In the genomic region with DNA sequence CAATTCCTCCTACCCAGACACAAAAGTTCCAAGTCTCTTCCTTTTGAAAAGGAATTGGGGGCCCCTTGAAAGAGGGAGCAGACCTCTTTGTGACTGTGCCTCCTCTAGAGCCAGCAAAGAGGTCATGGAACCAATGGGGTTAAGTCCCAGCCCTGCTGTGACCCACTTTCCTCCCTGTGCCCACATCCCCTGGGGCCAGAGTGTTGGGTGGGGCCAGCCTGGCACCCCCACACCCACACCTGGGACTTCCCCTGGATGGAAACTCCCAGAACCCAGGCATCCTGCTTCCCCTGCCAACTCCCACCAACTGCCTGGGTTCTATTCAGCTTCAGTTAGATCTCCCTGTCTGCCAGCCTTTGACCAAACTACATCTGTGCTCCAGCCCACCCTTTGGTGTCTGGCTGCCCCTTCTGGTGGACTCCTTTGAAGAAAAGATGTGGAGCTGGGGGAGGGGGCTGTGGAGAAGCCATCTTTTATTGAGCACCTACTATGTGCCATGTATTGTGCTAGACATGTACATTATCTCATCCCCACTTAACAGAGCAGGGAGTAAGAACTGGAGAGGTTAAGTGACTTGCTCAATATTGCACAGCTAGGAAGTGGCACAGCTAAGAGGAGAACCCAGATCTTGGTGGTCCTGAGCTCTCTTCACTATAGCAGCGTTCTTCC, we compare ENCODE assay signal across 1 cellular context.
TF ChIP-seq lines count a peak whose summit lies in the region.

No MANE protein-coding gene starts in this region.

TF ChIP-seq in GM23338, 12 proteins besides CTCF, POLR2A, EP300 and RAD21 (continued from another document):
- TF ChIP-seq, protein P1, sequence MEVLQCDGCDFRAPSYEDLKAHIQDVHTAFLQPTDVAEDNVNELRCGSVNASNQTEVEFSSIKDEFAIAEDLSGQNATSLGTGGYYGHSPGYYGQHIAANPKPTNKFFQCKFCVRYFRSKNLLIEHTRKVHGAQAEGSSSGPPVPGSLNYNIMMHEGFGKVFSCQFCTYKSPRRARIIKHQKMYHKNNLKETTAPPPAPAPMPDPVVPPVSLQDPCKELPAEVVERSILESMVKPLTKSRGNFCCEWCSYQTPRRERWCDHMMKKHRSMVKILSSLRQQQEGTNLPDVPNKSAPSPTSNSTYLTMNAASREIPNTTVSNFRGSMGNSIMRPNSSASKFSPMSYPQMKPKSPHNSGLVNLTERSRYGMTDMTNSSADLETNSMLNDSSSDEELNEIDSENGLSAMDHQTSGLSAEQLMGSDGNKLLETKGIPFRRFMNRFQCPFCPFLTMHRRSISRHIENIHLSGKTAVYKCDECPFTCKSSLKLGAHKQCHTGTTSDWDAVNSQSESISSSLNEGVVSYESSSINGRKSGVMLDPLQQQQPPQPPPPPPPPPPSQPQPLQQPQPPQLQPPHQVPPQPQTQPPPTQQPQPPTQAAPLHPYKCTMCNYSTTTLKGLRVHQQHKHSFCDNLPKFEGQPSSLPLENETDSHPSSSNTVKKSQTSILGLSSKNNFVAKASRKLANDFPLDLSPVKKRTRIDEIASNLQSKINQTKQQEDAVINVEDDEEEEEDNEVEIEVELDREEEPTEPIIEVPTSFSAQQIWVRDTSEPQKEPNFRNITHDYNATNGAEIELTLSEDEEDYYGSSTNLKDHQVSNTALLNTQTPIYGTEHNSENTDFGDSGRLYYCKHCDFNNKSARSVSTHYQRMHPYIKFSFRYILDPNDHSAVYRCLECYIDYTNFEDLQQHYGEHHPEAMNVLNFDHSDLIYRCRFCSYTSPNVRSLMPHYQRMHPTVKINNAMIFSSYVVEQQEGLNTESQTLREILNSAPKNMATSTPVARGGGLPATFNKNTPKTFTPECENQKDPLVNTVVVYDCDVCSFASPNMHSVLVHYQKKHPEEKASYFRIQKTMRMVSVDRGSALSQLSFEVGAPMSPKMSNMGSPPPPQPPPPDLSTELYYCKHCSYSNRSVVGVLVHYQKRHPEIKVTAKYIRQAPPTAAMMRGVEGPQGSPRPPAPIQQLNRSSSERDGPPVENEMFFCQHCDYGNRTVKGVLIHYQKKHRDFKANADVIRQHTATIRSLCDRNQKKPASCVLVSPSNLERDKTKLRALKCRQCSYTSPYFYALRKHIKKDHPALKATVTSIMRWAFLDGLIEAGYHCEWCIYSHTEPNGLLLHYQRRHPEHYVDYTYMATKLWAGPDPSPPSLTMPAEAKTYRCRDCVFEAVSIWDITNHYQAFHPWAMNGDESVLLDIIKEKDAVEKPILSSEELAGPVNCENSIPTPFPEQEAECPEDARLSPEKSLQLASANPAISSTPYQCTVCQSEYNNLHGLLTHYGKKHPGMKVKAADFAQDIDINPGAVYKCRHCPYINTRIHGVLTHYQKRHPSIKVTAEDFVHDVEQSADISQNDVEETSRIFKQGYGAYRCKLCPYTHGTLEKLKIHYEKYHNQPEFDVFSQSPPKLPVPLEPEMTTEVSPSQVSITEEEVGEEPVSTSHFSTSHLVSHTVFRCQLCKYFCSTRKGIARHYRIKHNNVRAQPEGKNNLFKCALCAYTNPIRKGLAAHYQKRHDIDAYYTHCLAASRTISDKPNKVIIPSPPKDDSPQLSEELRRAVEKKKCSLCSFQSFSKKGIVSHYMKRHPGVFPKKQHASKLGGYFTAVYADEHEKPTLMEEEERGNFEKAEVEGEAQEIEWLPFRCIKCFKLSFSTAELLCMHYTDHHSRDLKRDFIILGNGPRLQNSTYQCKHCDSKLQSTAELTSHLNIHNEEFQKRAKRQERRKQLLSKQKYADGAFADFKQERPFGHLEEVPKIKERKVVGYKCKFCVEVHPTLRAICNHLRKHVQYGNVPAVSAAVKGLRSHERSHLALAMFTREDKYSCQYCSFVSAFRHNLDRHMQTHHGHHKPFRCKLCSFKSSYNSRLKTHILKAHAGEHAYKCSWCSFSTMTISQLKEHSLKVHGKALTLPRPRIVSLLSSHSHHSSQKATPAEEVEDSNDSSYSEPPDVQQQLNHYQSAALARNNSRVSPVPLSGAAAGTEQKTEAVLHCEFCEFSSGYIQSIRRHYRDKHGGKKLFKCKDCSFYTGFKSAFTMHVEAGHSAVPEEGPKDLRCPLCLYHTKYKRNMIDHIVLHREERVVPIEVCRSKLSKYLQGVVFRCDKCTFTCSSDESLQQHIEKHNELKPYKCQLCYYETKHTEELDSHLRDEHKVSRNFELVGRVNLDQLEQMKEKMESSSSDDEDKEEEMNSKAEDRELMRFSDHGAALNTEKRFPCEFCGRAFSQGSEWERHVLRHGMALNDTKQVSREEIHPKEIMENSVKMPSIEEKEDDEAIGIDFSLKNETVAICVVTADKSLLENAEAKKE (CRISPR knock-in tag; IDR thresholded peaks at IDR 0.05), result no peak
- no peak for TF ChIP-seq CREB1 (CRISPR knock-in tag; IDR thresholded peaks at IDR 0.05; ENCODE audit: low read depth)
- no peak for TF ChIP-seq ZNF114 (CRISPR knock-in tag; IDR thresholded peaks at IDR 0.05)
- no peak for TF ChIP-seq EZH2phosphoT487 (IDR thresholded peaks at IDR 0.05; ENCODE audit: unreplicated experiment)
- TF ChIP-seq, protein P2, sequence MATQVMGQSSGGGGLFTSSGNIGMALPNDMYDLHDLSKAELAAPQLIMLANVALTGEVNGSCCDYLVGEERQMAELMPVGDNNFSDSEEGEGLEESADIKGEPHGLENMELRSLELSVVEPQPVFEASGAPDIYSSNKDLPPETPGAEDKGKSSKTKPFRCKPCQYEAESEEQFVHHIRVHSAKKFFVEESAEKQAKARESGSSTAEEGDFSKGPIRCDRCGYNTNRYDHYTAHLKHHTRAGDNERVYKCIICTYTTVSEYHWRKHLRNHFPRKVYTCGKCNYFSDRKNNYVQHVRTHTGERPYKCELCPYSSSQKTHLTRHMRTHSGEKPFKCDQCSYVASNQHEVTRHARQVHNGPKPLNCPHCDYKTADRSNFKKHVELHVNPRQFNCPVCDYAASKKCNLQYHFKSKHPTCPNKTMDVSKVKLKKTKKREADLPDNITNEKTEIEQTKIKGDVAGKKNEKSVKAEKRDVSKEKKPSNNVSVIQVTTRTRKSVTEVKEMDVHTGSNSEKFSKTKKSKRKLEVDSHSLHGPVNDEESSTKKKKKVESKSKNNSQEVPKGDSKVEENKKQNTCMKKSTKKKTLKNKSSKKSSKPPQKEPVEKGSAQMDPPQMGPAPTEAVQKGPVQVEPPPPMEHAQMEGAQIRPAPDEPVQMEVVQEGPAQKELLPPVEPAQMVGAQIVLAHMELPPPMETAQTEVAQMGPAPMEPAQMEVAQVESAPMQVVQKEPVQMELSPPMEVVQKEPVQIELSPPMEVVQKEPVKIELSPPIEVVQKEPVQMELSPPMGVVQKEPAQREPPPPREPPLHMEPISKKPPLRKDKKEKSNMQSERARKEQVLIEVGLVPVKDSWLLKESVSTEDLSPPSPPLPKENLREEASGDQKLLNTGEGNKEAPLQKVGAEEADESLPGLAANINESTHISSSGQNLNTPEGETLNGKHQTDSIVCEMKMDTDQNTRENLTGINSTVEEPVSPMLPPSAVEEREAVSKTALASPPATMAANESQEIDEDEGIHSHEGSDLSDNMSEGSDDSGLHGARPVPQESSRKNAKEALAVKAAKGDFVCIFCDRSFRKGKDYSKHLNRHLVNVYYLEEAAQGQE (IDR thresholded peaks at IDR 0.05; ENCODE audit: unreplicated experiment), result no peak
- TF ChIP-seq STAT1 (IDR thresholded peaks at IDR 0.05; ENCODE audit: unreplicated experiment), result no peak
